ENCODE assay signal across 1 cellular context in genomic region chr6:41191569-41191968, GRCh38.
TF ChIP-seq lines count a peak whose summit lies in the region.

No MANE protein-coding gene starts in this region.

TF ChIP-seq in HepG2, 621 proteins besides CTCF, POLR2A, EP300 and RAD21:
- TF ChIP-seq TERF1 (CRISPR knock-in tag; IDR thresholded peaks at IDR 0.05) = no peak
- no peak for TF ChIP-seq MYC (CRISPR knock-in tag; IDR thresholded peaks at IDR 0.05; ENCODE audit: borderline replicate concordance)
- TF ChIP-seq THAP8 (CRISPR knock-in tag; IDR thresholded peaks at IDR 0.05; ENCODE audit: borderline replicate concordance) = no peak
- no peak for TF ChIP-seq PCBP2 (optimal IDR thresholded peaks at IDR 0.05; ENCODE audit: low read depth, low read length, poor library complexity, severe bottlenecking)
- no peak for TF ChIP-seq NFIC (IDR thresholded peaks at IDR 0.05; ENCODE audit: low read length)
- no peak for TF ChIP-seq KMT2B (CRISPR knock-in tag; IDR thresholded peaks at IDR 0.05)
- no peak for TF ChIP-seq ZNF143 (CRISPR knock-in tag; IDR thresholded peaks at IDR 0.05)
